33 cellular contexts compared by ENCODE assay signal in the genomic region with DNA sequence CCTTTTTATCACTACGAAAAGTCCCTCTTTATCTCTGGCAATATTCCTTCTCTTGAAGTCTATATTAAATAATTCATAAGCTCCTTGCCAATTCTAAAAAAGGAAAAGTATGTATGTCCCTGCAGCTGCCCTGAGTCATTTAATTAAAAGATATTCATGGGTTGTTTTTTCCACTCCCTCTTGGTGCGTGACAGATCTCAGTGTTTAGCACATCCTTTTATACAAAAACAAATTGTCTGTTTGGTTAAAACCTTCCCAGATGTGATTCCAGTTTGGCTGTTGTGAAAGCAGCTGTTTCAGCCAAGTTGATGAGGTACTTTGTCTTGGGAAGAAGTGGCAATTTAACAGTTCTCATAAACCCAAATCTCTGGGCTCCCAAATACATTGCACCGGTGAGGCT. TPM values are rescaled to one million over a fixed set of nuclear protein-coding genes. Genes with fewer than 3 reads are reported as not detected.
DNase-seq lines count a peak whose midpoint lies in the region; ATAC-seq and TF ChIP-seq lines count a peak whose summit lies in the region.
"Had no signal": no experiment of that assay in that cellular context is flagged by ENCODE, and none has a peak within 500 bp of the region (broad histone marks: within the 10 kb centered on the region; RNA-seq: fewer than 3 reads in every experiment).

No MANE protein-coding gene starts in this region.

- no peak overlapping the region for H3K4me3 ChIP-seq in AG09309 (ENCODE audit: control insufficient read depth, low read depth, low read length)
- no peak overlapping the region for H3K4me3 ChIP-seq in GM23248
- H3K4me3 ChIP-seq in osteoblast (ENCODE audit: insufficient read depth, low read length): no peak overlapping the region
- H3K4me3 ChIP-seq: A549, HAP-1, heart right ventricle, prostate gland, suprapubic skin had no signal

- H3K79me2 ChIP-seq in GM23248 (ENCODE audit: insufficient read depth): no peaks in the 10 kb centered on the region
- H3K79me2 ChIP-seq in osteoblast (ENCODE audit: insufficient read depth, low read length): no peaks in the 10 kb centered on the region

- no peak for ATAC-seq in GM21515 (IDR thresholded peaks at IDR 0.05; ENCODE audit: unreplicated experiment)
- ATAC-seq: A549; activated CD4-positive, alpha-beta T cell treated with anti-CD3 and anti-CD28 coated beads for 36 hours; activated CD8-positive, alpha-beta T cell treated with anti-CD3 and anti-CD28 coated beads, Interleukin-2, amount 10 ng/mL, durations not matched to agents 7 days and 5 days; foreskin keratinocyte; Panc1 had no signal

- H3K9me3 ChIP-seq in GM23248 (ENCODE audit: low read depth): no peaks in the 10 kb centered on the region
- no peaks in the 10 kb centered on the region for H3K9me3 ChIP-seq in osteoblast (ENCODE audit: low read depth, low read length)
- H3K9me3 ChIP-seq: A549, BE2C, HAP-1, heart right ventricle, prostate gland, suprapubic skin had no signal

- H4K20me1 ChIP-seq in GM23248 (ENCODE audit: insufficient read depth) (no peaks in the 10 kb centered on the region), osteoblast (ENCODE audit: insufficient read depth, low read length) (no peaks in the 10 kb centered on the region)

- no peak for TF ChIP-seq CTCF in AG09309 (IDR thresholded peaks at IDR 0.05; ENCODE audit: control insufficient read depth, insufficient read depth, low read depth, low read length, missing control alignments)
- TF ChIP-seq CTCF in osteoblast (IDR thresholded peaks at IDR 0.05; ENCODE audit: extremely low read depth, low read depth, low read length): no peak

- H3K36me3 ChIP-seq in GM23248 (ENCODE audit: low read depth): no peaks in the 10 kb centered on the region
- no peaks in the 10 kb centered on the region for H3K36me3 ChIP-seq in osteoblast (ENCODE audit: insufficient read depth, low read length)
- H3K36me3 ChIP-seq: BE2C, HAP-1, heart right ventricle, prostate gland, suprapubic skin had no signal

- H3K4me1 ChIP-seq in GM23248 (ENCODE audit: insufficient read depth): no peaks in the 10 kb centered on the region
- H3K4me1 ChIP-seq in osteoblast (ENCODE audit: insufficient read depth, low read length): no peaks in the 10 kb centered on the region
- H3K4me1 ChIP-seq: A549, foreskin keratinocyte, HAP-1, prostate gland had no signal

- H3F3A ChIP-seq in GM23248 (ENCODE audit: insufficient read depth): no peaks in the 10 kb centered on the region

- H3K9ac ChIP-seq in GM23248: no peak overlapping the region
- H3K9ac ChIP-seq: KMS-11 had no signal

- DNase-seq in AG09309 (ENCODE audit: low read depth) (peak; percentile 7), GM23248 (peak; percentile 57), fibroblast of gingiva (ENCODE audit: low read depth) (peak; percentile 57), osteoblast (ENCODE audit: insufficient read length, low spot score, missing footprints) (peak; percentile 79), ureter (ENCODE audit: low spot score) (no peak), HK-2 (ENCODE audit: unreplicated experiment) (no peak), MV-4-11 (lab: John Stamatoyannopoulos, UW) (no peak)
- DNase-seq: activated CD4-positive, alpha-beta T cell treated with anti-CD3 and anti-CD28 coated beads for 36 hours; activated CD8-positive, alpha-beta T cell treated with anti-CD3 and anti-CD28 coated beads, Interleukin-2, amount 10 ng/mL, durations not matched to agents 7 days and 5 days; activated naive CD4-positive, alpha-beta T cell treated with anti-CD3 and anti-CD28 coated beads, Interleukin-2, amount 10 ng/mL, durations not matched to agents 7 days and 5 days; amniotic stem cell; BE2C; CD8-positive, alpha-beta memory T cell; foreskin keratinocyte; heart right ventricle; naive B cell; NCI-H1417 treated with DMSO at 0.1 percent for 48 hours; NCI-H226; SHP77; stimulated activated naive CD4-positive, alpha-beta T cell; T1000 had no signal

- H3K4me2 ChIP-seq in GM23248 (ENCODE audit: unreplicated experiment) (no peak overlapping the region), osteoblast (ENCODE audit: insufficient read depth, low read length) (no peak overlapping the region)
- H3K4me2 ChIP-seq: A549, KMS-11 had no signal

- H3K27ac ChIP-seq in GM23248: no peak overlapping the region
- H3K27ac ChIP-seq in osteoblast (ENCODE audit: low read depth, low read length): no peak overlapping the region
- H3K27ac ChIP-seq: A549, foreskin keratinocyte, heart right ventricle, KMS-11, VCaP had no signal

- in situ Hi-C loops in GM23248 (cut with MboI): no loop called here

- H3K9me2 ChIP-seq in GM23248 (ENCODE audit: insufficient read depth): no peaks in the 10 kb centered on the region

- 3 to 8% methylated on average over 3 of the region's 3 CpGs for WGBS in GM23248 (ENCODE audit: low coverage in 1 of 2, low lambda C conversion rate in 2 of 2, missing lambda C conversion rate in 2 of 2), 2 experiments

- no peak overlapping the region for H2AFZ ChIP-seq in GM23248
- no peak overlapping the region for H2AFZ ChIP-seq in osteoblast (ENCODE audit: low read length)

- H3K27me3 ChIP-seq in GM23248 (replicated peaks; ENCODE audit: insufficient read depth) (peaks cover 21% of the 10 kb centered on the region), osteoblast (ENCODE audit: insufficient read depth, low read length) (peaks cover 3% of the 10 kb centered on the region)
- H3K27me3 ChIP-seq: BE2C had no signal

RNA-seq across cellular contexts. Expression of gene PRLHR, which starts 33.8 kb away (rescaled TPM):
- not detected in 2 replicates for total RNA-seq in GM23248 (2014; rRNA removed; shearing (Covaris generic))
- polyA plus RNA-seq in GM23248 (2016; fragmentation: Nextera tagmentation; extraction: Ambion mirVana): not detected in 2 replicates
- not detected in 2 replicates for total RNA-seq in osteoblast
- total RNA-seq in ureter: not detected
- total RNA-seq: activated CD4-positive, alpha-beta T cell treated with anti-CD3 and anti-CD28 coated beads for 36 hours; activated CD8-positive, alpha-beta T cell treated with anti-CD3 and anti-CD28 coated beads, Interleukin-2, amount 10 ng/mL, durations not matched to agents 7 days and 5 days; CD8-positive, alpha-beta memory T cell; chondrocyte; foreskin keratinocyte; heart right ventricle; mesenteric fat pad; prostate gland; suprapubic skin had no signal
- polyA plus RNA-seq: A549; CD8-positive, alpha-beta memory T cell; foreskin keratinocyte; heart right ventricle; keratinocyte; liver had no signal

Comparison
In these comparisons a context has a peak if more than half of its experiments do, and no peak if none do; other contexts are left out.
1. DNase-seq: peak in AG09309 (single experiment), GM23248 (single experiment), fibroblast of gingiva (single experiment) and osteoblast (single experiment); none in ureter (single experiment), HK-2 (single experiment) and MV-4-11 (single experiment).